In the genomic region with DNA sequence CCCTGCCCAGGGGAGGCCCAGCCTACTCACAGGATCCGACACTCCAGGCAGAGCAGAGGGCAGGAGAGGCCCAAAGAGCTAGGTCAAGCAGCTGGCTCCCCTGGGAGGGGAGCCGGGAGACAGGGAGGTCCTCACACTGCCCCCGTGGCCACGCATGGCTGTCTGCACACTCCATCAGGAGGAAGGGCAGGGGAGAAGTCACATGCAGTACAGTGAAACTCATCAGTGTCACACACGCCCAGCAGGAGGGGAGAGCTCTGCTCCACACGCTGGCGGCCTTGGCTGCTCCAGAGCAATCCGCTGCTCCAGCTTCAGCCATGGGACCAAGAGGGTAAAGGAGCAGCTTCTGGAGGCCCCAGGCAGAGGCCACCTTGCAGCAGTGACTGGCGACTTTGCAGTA, we compare ENCODE assay signal across 16 cellular contexts. TPM values are rescaled to one million over a fixed set of nuclear protein-coding genes. Genes with fewer than 3 reads are reported as not detected.
DNase-seq lines count a peak whose midpoint lies in the region; ATAC-seq and TF ChIP-seq lines count a peak whose summit lies in the region.
"Had no signal": no experiment of that assay in that cellular context is flagged by ENCODE, and none has a peak within 500 bp of the region (broad histone marks: within the 10 kb centered on the region; RNA-seq: fewer than 3 reads in every experiment).

No MANE protein-coding gene starts in this region.

- peak overlapping the region; percentile 39 for H3K27ac Mint-ChIP-seq in activated CD8-positive, alpha-beta T cell treated with anti-CD3 and anti-CD28 coated beads, Interleukin-2, amount 10 ng/mL, durations not matched to agents 7 days and 5 days
- H3K27ac Mint-ChIP-seq in activated CD8-positive, alpha-beta T cell treated with anti-CD3 and anti-CD28 coated beads for 36 hours, result no peak overlapping the region
- H3K27ac Mint-ChIP-seq in effector memory CD8-positive, alpha-beta T cell, result peak overlapping the region; percentile 27 to 59
- peak overlapping the region; percentile 60 for H3K27ac Mint-ChIP-seq in neural progenitor cell
- H3K27ac Mint-ChIP-seq: activated naive CD4-positive, alpha-beta T cell treated with anti-CD3 and anti-CD28 coated beads, Interleukin-2, amount 50 U/mL, for 24 hours; T-helper 2 cell treated with Interferon-gamma antibody and Interleukin-4, amounts not matched to agents 5 μg/mL and 100 μg/mL, for 36 hours had no signal

- ATAC-seq in activated CD8-positive, alpha-beta T cell treated with anti-CD3 and anti-CD28 coated beads, Interleukin-2, amount 10 ng/mL, durations not matched to agents 7 days and 5 days, result no peak
- ATAC-seq in activated CD8-positive, alpha-beta T cell treated with anti-CD3 and anti-CD28 coated beads for 36 hours, result no peak
- no peak for ATAC-seq in effector memory CD8-positive, alpha-beta T cell (replicated peaks)

- no peaks in the 10 kb centered on the region for H3K4me1 Mint-ChIP-seq in activated CD8-positive, alpha-beta T cell treated with anti-CD3 and anti-CD28 coated beads, Interleukin-2, amount 10 ng/mL, durations not matched to agents 7 days and 5 days (ENCODE audit: low read depth)
- H3K4me1 Mint-ChIP-seq in activated CD8-positive, alpha-beta T cell treated with anti-CD3 and anti-CD28 coated beads for 36 hours (ENCODE audit: low read depth), result no peaks in the 10 kb centered on the region
- no peaks in the 10 kb centered on the region for H3K4me1 Mint-ChIP-seq in effector memory CD8-positive, alpha-beta T cell (ENCODE audit: low read depth in 2 of 2)
- H3K4me1 Mint-ChIP-seq in neural progenitor cell, result peaks cover 17% of the 10 kb centered on the region
- H3K4me1 Mint-ChIP-seq: activated naive CD4-positive, alpha-beta T cell treated with anti-CD3 and anti-CD28 coated beads, Interleukin-2, amount 50 U/mL, for 24 hours had no signal

- H3K36me3 Mint-ChIP-seq in activated CD8-positive, alpha-beta T cell treated with anti-CD3 and anti-CD28 coated beads, Interleukin-2, amount 10 ng/mL, durations not matched to agents 7 days and 5 days (ENCODE audit: low read depth), result peaks cover 32% of the 10 kb centered on the region
- peaks cover 12% of the 10 kb centered on the region for H3K36me3 Mint-ChIP-seq in activated CD8-positive, alpha-beta T cell treated with anti-CD3 and anti-CD28 coated beads for 36 hours (ENCODE audit: low read depth)
- H3K36me3 Mint-ChIP-seq in effector memory CD8-positive, alpha-beta T cell (ENCODE audit: insufficient read depth), result peaks cover 25% of the 10 kb centered on the region
- H3K36me3 Mint-ChIP-seq in neural progenitor cell, result peaks cover 10% of the 10 kb centered on the region
- H3K36me3 Mint-ChIP-seq: activated naive CD4-positive, alpha-beta T cell treated with anti-CD3 and anti-CD28 coated beads, Interleukin-2, amount 50 U/mL, for 24 hours had no signal

- H3K36me3 ChIP-seq in HEK293 (ENCODE audit: control insufficient read depth in 2 of 2, insufficient read depth in 1 of 2, low read length in 2 of 2), result peaks cover 0 to 36% of the 10 kb centered on the region in 2 experiments; a peak in 2 of 3 replicates
- peaks cover under 1% of the 10 kb centered on the region for H3K36me3 ChIP-seq in neural progenitor cell
- H3K36me3 ChIP-seq in esophagus muscularis mucosa, result peaks cover 29 to 76% (median 57%) of the 10 kb centered on the region in 4 donors
- peaks cover 5% of the 10 kb centered on the region; the same call in 1 of the 2 replicates for H3K36me3 ChIP-seq in SJCRH30
- peaks cover 44 to 50% of the 10 kb centered on the region in 2 donors for H3K36me3 ChIP-seq in ascending aorta

- H3K4me1 ChIP-seq in HEK293 (ENCODE audit: control insufficient read depth, insufficient read depth, low read length) (no peaks in the 10 kb centered on the region), neural progenitor cell (peaks cover 3% of the 10 kb centered on the region), esophagus muscularis mucosa (peaks cover 0 to 10% (median 7%) of the 10 kb centered on the region in 4 donors), SJCRH30 (no peaks in the 10 kb centered on the region), ascending aorta (no peaks in the 10 kb centered on the region)
- H3K4me1 ChIP-seq: colonic mucosa had no signal

- no peak overlapping the region for H3K4me3 Mint-ChIP-seq in activated CD8-positive, alpha-beta T cell treated with anti-CD3 and anti-CD28 coated beads, Interleukin-2, amount 10 ng/mL, durations not matched to agents 7 days and 5 days
- no peak overlapping the region for H3K4me3 Mint-ChIP-seq in activated CD8-positive, alpha-beta T cell treated with anti-CD3 and anti-CD28 coated beads for 36 hours
- H3K4me3 Mint-ChIP-seq in effector memory CD8-positive, alpha-beta T cell, result no peak overlapping the region
- H3K4me3 Mint-ChIP-seq in neural progenitor cell, result no peak overlapping the region
- H3K4me3 Mint-ChIP-seq: T-helper 2 cell treated with Interferon-gamma antibody and Interleukin-4, amounts not matched to agents 5 μg/mL and 100 μg/mL, for 36 hours had no signal

- TF ChIP-seq CTCF in activated CD8-positive, alpha-beta T cell treated with anti-CD3 and anti-CD28 coated beads for 36 hours (IDR thresholded peaks at IDR 0.05), result no peak
- no peak for TF ChIP-seq CTCF in HEK293 (tag by site-specific recombination; IDR thresholded peaks at IDR 0.05)
- TF ChIP-seq CTCF in neural progenitor cell (IDR thresholded peaks at IDR 0.05), result no peak
- TF ChIP-seq CTCF in esophagus muscularis mucosa (IDR thresholded peaks at IDR 0.05), result no peak
- TF ChIP-seq CTCF in ascending aorta (IDR thresholded peaks at IDR 0.05), result no peak

- H2AFZ ChIP-seq in neural progenitor cell (replicated peaks), result no peak overlapping the region

- no peak for TF ChIP-seq POLR2A in esophagus muscularis mucosa (IDR thresholded peaks at IDR 0.05; ENCODE audit: low read depth)

- no peaks in the 10 kb centered on the region for H3K79me2 ChIP-seq in neural progenitor cell (ENCODE audit: low read depth)

- POLR2A ChIA-PET in activated CD8-positive, alpha-beta T cell treated with anti-CD3 and anti-CD28 coated beads, Interleukin-2, amount 10 ng/mL, durations not matched to agents 7 days and 5 days (lab: Charles Lee), result interaction anchor here (3.1 kb wide), 1 partner anchor 12 kb away, joined by 17 read pairs; no protein-coding TSS in a partner anchor
- POLR2A ChIA-PET in activated CD8-positive, alpha-beta T cell treated with anti-CD3 and anti-CD28 coated beads for 36 hours (lab: Charles Lee), result interaction anchor here (0.6 to 4.1 kb wide), 3 partner anchors 13 to 89 kb away, joined by 3 to 45 read pairs (median 3); a partner anchor contains a TSS
- POLR2A ChIA-PET in HEK293 (lab: Yijun Ruan, JAX), result no interaction called here

- no peaks in the 10 kb centered on the region for H3F3A ChIP-seq in neural progenitor cell (ENCODE audit: low read depth)

- WGBS in esophagus muscularis mucosa, result 74% methylated on average over 8 of the region's 9 CpGs

- no peak overlapping the region for H3K9ac ChIP-seq in neural progenitor cell

- no peaks in the 10 kb centered on the region for H4K20me1 ChIP-seq in neural progenitor cell (ENCODE audit: low read depth)

- no peak for TF ChIP-seq EP300 in esophagus muscularis mucosa (IDR thresholded peaks at IDR 0.05)

- intact Hi-C loops in activated CD8-positive, alpha-beta T cell treated with anti-CD3 and anti-CD28 coated beads for 36 hours (cut with micrococcal nuclease), result no loop called here
- intact Hi-C loops in esophagus muscularis mucosa (cut with DNase I), result no loop called here
- intact Hi-C loops in ascending aorta (cut with DNase I), result no loop called here

- CTCF ChIA-PET in activated CD8-positive, alpha-beta T cell treated with anti-CD3 and anti-CD28 coated beads, Interleukin-2, amount 10 ng/mL, durations not matched to agents 7 days and 5 days (lab: Charles Lee), result interaction anchor here (1.5 kb wide), 1 partner anchor 46 kb away, joined by 3 read pairs; no protein-coding TSS in a partner anchor
- CTCF ChIA-PET in activated CD8-positive, alpha-beta T cell treated with anti-CD3 and anti-CD28 coated beads for 36 hours (lab: Charles Lee), result no interaction called here
- CTCF ChIA-PET in HEK293 (lab: Yijun Ruan, JAX), result interaction anchor here (0.6 kb wide), 1 partner anchor 84 kb away, joined by 3 read pairs; no protein-coding TSS in a partner anchor

- no peak overlapping the region for H3K4me3 ChIP-seq in HEK293 (ENCODE audit: low read depth, low read length)
- H3K4me3 ChIP-seq in neural progenitor cell, result no peak overlapping the region
- no peak overlapping the region for H3K4me3 ChIP-seq in esophagus muscularis mucosa
- no peak overlapping the region for H3K4me3 ChIP-seq in SJCRH30
- H3K4me3 ChIP-seq in ascending aorta, result no peak overlapping the region
- H3K4me3 ChIP-seq: colonic mucosa, lung had no signal

- H3K4me2 ChIP-seq in neural progenitor cell, result no peak overlapping the region

- no peaks in the 10 kb centered on the region for H3K27me3 ChIP-seq in neural progenitor cell
- no peaks in the 10 kb centered on the region for H3K27me3 ChIP-seq in esophagus muscularis mucosa
- H3K27me3 ChIP-seq in SJCRH30, result no peaks in the 10 kb centered on the region
- no peaks in the 10 kb centered on the region for H3K27me3 ChIP-seq in ascending aorta
- H3K27me3 ChIP-seq: colonic mucosa had no signal

- no peak for DNase-seq in activated CD8-positive, alpha-beta T cell treated with anti-CD3 and anti-CD28 coated beads, Interleukin-2, amount 10 ng/mL, durations not matched to agents 7 days and 5 days
- no peak for DNase-seq in activated CD8-positive, alpha-beta T cell treated with anti-CD3 and anti-CD28 coated beads for 36 hours
- no peak for DNase-seq in effector memory CD8-positive, alpha-beta T cell
- DNase-seq in neural progenitor cell (ENCODE audit: low spot score) (no peak), esophagus muscularis mucosa (ENCODE audit: extremely low spot score) (no peak), SJCRH30 (no peak), ascending aorta (ENCODE audit: low spot score in 2 of 2) (no peak)
- DNase-seq: activated CD4-positive, alpha-beta T cell treated with anti-CD3 and anti-CD28 coated beads, Interleukin-2, amount 50 U/mL, for 4 hours; colonic mucosa; Karpas-422; NCI-H187; NCI-H82 had no signal

- H3K27me3 Mint-ChIP-seq in activated CD8-positive, alpha-beta T cell treated with anti-CD3 and anti-CD28 coated beads, Interleukin-2, amount 10 ng/mL, durations not matched to agents 7 days and 5 days (ENCODE audit: low read depth), result no peaks in the 10 kb centered on the region
- H3K27me3 Mint-ChIP-seq in activated CD8-positive, alpha-beta T cell treated with anti-CD3 and anti-CD28 coated beads for 36 hours, result no peaks in the 10 kb centered on the region
- H3K27me3 Mint-ChIP-seq in effector memory CD8-positive, alpha-beta T cell, result no peaks in the 10 kb centered on the region
- peaks cover 6% of the 10 kb centered on the region for H3K27me3 Mint-ChIP-seq in neural progenitor cell (ENCODE audit: insufficient read depth, low read depth)
- H3K27me3 Mint-ChIP-seq: activated naive CD4-positive, alpha-beta T cell treated with anti-CD3 and anti-CD28 coated beads, Interleukin-2, amount 50 U/mL, for 24 hours had no signal

- H3K9me3 ChIP-seq in HEK293 (ENCODE audit: control insufficient read depth, insufficient read depth, low read depth, low read length) (no peaks in the 10 kb centered on the region), neural progenitor cell (ENCODE audit: low read depth) (no peaks in the 10 kb centered on the region), esophagus muscularis mucosa (no peaks in the 10 kb centered on the region), SJCRH30 (replicated peaks) (no peaks in the 10 kb centered on the region), ascending aorta (no peaks in the 10 kb centered on the region)
- H3K9me3 ChIP-seq: colonic mucosa had no signal

- H3K9me3 Mint-ChIP-seq in activated CD8-positive, alpha-beta T cell treated with anti-CD3 and anti-CD28 coated beads, Interleukin-2, amount 10 ng/mL, durations not matched to agents 7 days and 5 days (ENCODE audit: insufficient read depth), result no peaks in the 10 kb centered on the region
- no peaks in the 10 kb centered on the region for H3K9me3 Mint-ChIP-seq in activated CD8-positive, alpha-beta T cell treated with anti-CD3 and anti-CD28 coated beads for 36 hours
- H3K9me3 Mint-ChIP-seq in effector memory CD8-positive, alpha-beta T cell, result no peaks in the 10 kb centered on the region
- H3K9me3 Mint-ChIP-seq in neural progenitor cell, result no peaks in the 10 kb centered on the region
- H3K9me3 Mint-ChIP-seq: activated naive CD4-positive, alpha-beta T cell treated with anti-CD3 and anti-CD28 coated beads, Interleukin-2, amount 50 U/mL, for 24 hours; T-helper 2 cell treated with Interferon-gamma antibody and Interleukin-4, amounts not matched to agents 5 μg/mL and 100 μg/mL, for 36 hours had no signal

- H3K27ac ChIP-seq in HEK293 (ENCODE audit: extremely low read depth, low read depth, low read length) (no peak overlapping the region), neural progenitor cell (no peak overlapping the region), esophagus muscularis mucosa (replicated peaks in 1 of 4) (no peak overlapping the region), SJCRH30 (no peak overlapping the region), ascending aorta (no peak overlapping the region)
- H3K27ac ChIP-seq: colonic mucosa had no signal

RNA-seq across cellular contexts. Expression of a gene that starts 14.3 kb away (rescaled TPM):
- 100 to 1,000 TPM; 238 to 263 TPM for total RNA-seq in activated CD8-positive, alpha-beta T cell treated with anti-CD3 and anti-CD28 coated beads, Interleukin-2, amount 10 ng/mL, durations not matched to agents 7 days and 5 days
- total RNA-seq in activated CD8-positive, alpha-beta T cell treated with anti-CD3 and anti-CD28 coated beads for 36 hours, result 100 to 1,000 TPM; 129 to 138 TPM
- total RNA-seq in neural progenitor cell (ENCODE audit: low replicate concordance), result 10.7 and 19.4 TPM in 2 replicates
- total RNA-seq in esophagus muscularis mucosa, result 100 to 1,000 TPM in 1 of 4 donors, 10 to 100 TPM in 3; 61.6 to 124 (median 81.4) TPM
- 2.7 and 6.1 TPM in 2 replicates for total RNA-seq in SJCRH30 (2014; rRNA removed; shearing (Covaris generic))
- 385 TPM for total RNA-seq in ascending aorta

RNA-seq across cellular contexts. Expression of a gene that starts 22.6 kb away (rescaled TPM):
- 100 to 1,000 TPM; 146 to 163 TPM for total RNA-seq in activated CD8-positive, alpha-beta T cell treated with anti-CD3 and anti-CD28 coated beads, Interleukin-2, amount 10 ng/mL, durations not matched to agents 7 days and 5 days
- 100 to 1,000 TPM; 105 to 109 TPM for total RNA-seq in activated CD8-positive, alpha-beta T cell treated with anti-CD3 and anti-CD28 coated beads for 36 hours
- 46.7 and 149 TPM in 2 replicates for total RNA-seq in neural progenitor cell (ENCODE audit: low replicate concordance)
- total RNA-seq in esophagus muscularis mucosa, result 100 to 1,000 TPM; 178 to 271 (median 198) TPM
- 77.7 and 103 TPM in 2 replicates for total RNA-seq in SJCRH30 (2014; rRNA removed; shearing (Covaris generic))
- total RNA-seq in ascending aorta, result 316 TPM

RNA-seq across cellular contexts. Expression of a gene that starts 43.0 kb away (rescaled TPM):
- not detected for total RNA-seq in activated CD8-positive, alpha-beta T cell treated with anti-CD3 and anti-CD28 coated beads, Interleukin-2, amount 10 ng/mL, durations not matched to agents 7 days and 5 days
- under 1 TPM; 0.09 to 0.11 TPM for total RNA-seq in activated CD8-positive, alpha-beta T cell treated with anti-CD3 and anti-CD28 coated beads for 36 hours
- total RNA-seq in neural progenitor cell (ENCODE audit: low replicate concordance), result 0.12 TPM in 1 of 2 replicates, not detected in the other
- 10 to 100 TPM; 10.6 to 17.2 (median 12.6) TPM for total RNA-seq in esophagus muscularis mucosa
- total RNA-seq in SJCRH30 (2014; rRNA removed; shearing (Covaris generic)), result 0.51 and 0.53 TPM in 2 replicates
- 42.8 TPM for total RNA-seq in ascending aorta

RNA-seq across cellular contexts. Expression of a gene that starts 49.2 kb away (rescaled TPM):
- total RNA-seq in activated CD8-positive, alpha-beta T cell treated with anti-CD3 and anti-CD28 coated beads, Interleukin-2, amount 10 ng/mL, durations not matched to agents 7 days and 5 days, result 10 to 100 TPM; 27.8 to 29.8 TPM
- total RNA-seq in activated CD8-positive, alpha-beta T cell treated with anti-CD3 and anti-CD28 coated beads for 36 hours, result 10 to 100 TPM; 12.4 to 13.0 TPM
- total RNA-seq in neural progenitor cell (ENCODE audit: low replicate concordance) (8.8 and 11.1 TPM in 2 replicates), esophagus muscularis mucosa (10 to 100 TPM; 16.6 to 38.4 (median 31.6) TPM), ascending aorta (74.7 TPM)
- not detected in 2 replicates for total RNA-seq in SJCRH30 (2014; rRNA removed; shearing (Covaris generic))
